8 cellular contexts compared by ENCODE assay signal in genomic region chr22:44701824-44702478, GRCh38. TPM values are rescaled to one million over a fixed set of nuclear protein-coding genes. Genes with fewer than 3 reads are reported as not detected.
DNase-seq lines count a peak whose midpoint lies in the region; ATAC-seq and TF ChIP-seq lines count a peak whose summit lies in the region.

PRR5 (plus strand) TSS chr22:44702204; CDS start chr22:44702475, 271 bp downstream.

- no peak for TF ChIP-seq CTCF in GM06990 (IDR thresholded peaks at IDR 0.05; ENCODE audit: insufficient read depth, low read length, poor library complexity, severe bottlenecking)

- H3K4me3 ChIP-seq in GM06990 (replicated peaks; ENCODE audit: low read depth, low read length), result peak within 1 kb of the TSS; percentile 48

- intact Hi-C loops in left colon (cut with DNase I, micrococcal nuclease), result no loop called here

- POLR2A ChIA-PET in HEK293T (lab: Yijun Ruan, JAX), result no interaction called here

- ATAC-seq in left colon, result peak; percentile 80

- DNase-seq in GM06990 (ENCODE audit: extremely low read depth, insufficient read length), result peak; percentile 72
- DNase-seq in HEK293T (ENCODE audit: extremely low spot score), result peak; percentile 93
- DNase-seq in NCI-H146 treated with DMSO at 0.1 percent for 48 hours (lab: John Stamatoyannopoulos, UW; ENCODE audit: unreplicated experiment), result peak; percentile 27
- peak; percentile 71 for DNase-seq in activated CD4-positive, alpha-beta T cell treated with anti-CD3 and anti-CD28 coated beads for 1 hour
- DNase-seq in cerebellum (ENCODE audit: low spot score), result peak; percentile 28
- peak; percentile 87 to 89 for DNase-seq in left colon
- peak; percentile 76 to 77 for DNase-seq in stimulated activated CD4-positive, alpha-beta T cell treated with anti-CD3 and anti-CD28 coated beads, Interleukin-2, amount 100 ng/mL, for 24 hours
- DNase-seq in GDM1 (lab: John Stamatoyannopoulos, UW), result no peak

- no peaks in the 10 kb centered on the region for H3K36me3 ChIP-seq in GM06990 (ENCODE audit: control insufficient read depth, insufficient read depth, low read length)

- CTCF ChIA-PET in HEK293T (lab: Yijun Ruan, JAX), result no interaction called here

- H3K27me3 ChIP-seq in GM06990 (replicated peaks; ENCODE audit: control insufficient read depth, insufficient read depth, low read length), result no peaks in the 10 kb centered on the region; the same call in none of the 2 replicates

TF ChIP-seq in HEK293T, 16 proteins besides CTCF, POLR2A, EP300 and RAD21:
- TF ChIP-seq L3MBTL2 (conservative IDR thresholded peaks at IDR 0.05) (peak; percentile 84), HDGF (IDR thresholded peaks at IDR 0.05; ENCODE audit: borderline replicate concordance) (no peak)
TF ChIP-seq in HEK293T: peak in this region for 1.

RNA-seq across cellular contexts. Expression of gene PRR5, which starts in this region (rescaled TPM):
- total RNA-seq in cerebellum (20.8 TPM), left colon (10 to 100 TPM; 27.8 to 32.5 TPM)
